Comparison of ENCODE assay signal across 20 cellular contexts in the genomic region with DNA sequence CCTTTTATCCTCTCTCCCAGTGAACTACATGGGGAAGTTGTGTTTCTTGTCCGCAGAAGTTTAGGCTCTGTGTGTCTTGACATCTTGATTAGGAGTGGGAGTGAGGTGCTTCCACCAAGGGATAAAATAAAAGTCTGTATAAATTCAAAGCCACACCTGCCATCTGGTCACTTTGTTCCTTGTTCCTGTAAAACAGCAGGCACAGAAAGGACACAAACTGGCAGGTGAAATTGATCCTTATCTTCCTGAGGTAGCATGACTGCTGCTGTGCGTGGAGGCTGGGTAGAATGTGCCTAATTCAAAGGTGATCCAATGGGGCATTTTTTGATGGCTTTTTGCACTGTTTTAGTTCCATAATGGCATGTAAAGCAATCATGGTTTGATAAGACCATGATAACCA.
DNase-seq lines count a peak whose midpoint lies in the region; ATAC-seq and TF ChIP-seq lines count a peak whose summit lies in the region.
"Had no signal": no experiment of that assay in that cellular context is flagged by ENCODE, and none has a peak within 500 bp of the region (broad histone marks: within the 10 kb centered on the region; RNA-seq: fewer than 3 reads in every experiment).

No MANE protein-coding gene starts in this region.

- no peaks in the 10 kb centered on the region for H3K4me1 ChIP-seq in mucosa of descending colon (ENCODE audit: low read depth)
- H3K4me1 ChIP-seq: BLaER1 treated with 17β-estradiol and CSF1 and Interleukin-3, amounts not matched to agents 10 nM and 100 nM had no signal

- no peaks in the 10 kb centered on the region for H3K9me3 ChIP-seq in mucosa of descending colon

- DNase-seq in NCI-H2171 treated with DMSO at 0.1 percent for 48 hours (lab: John Stamatoyannopoulos, UW) = peak; percentile 11
- no peak for DNase-seq in NCI-H2171 (lab: John Stamatoyannopoulos, UW)
- DNase-seq in HT-29 (ENCODE audit: low spot score) = peak; percentile 42
- peak; percentile 1 for DNase-seq in NCI-H524 treated with DMSO at 0.1 percent for 48 hours (lab: John Stamatoyannopoulos, UW)
- peak in 1 of 3 donors; percentile 66 for DNase-seq in mucosa of descending colon
- no peak for DNase-seq in EL
- DNase-seq: CD8-positive, alpha-beta memory T cell; GDM1; Karpas-422; MG63; NCI-H1048; NCI-H1694; NCI-H2081 treated with DMSO at 0.1 percent for 48 hours; NCI-H510A treated with DMSO at 0.1 percent for 48 hours; SHP77; T-cell; T-helper 9 cell had no signal

- TF ChIP-seq CTCF in mucosa of descending colon (IDR thresholded peaks at IDR 0.05) = no peak

- intact Hi-C loops in mucosa of descending colon (cut with DNase I, micrococcal nuclease) = no loop called here

- ATAC-seq in mucosa of descending colon (peak; percentile 94), HG02798 (IDR thresholded peaks at IDR 0.05; ENCODE audit: poor library complexity, unreplicated experiment) (no peak)
- ATAC-seq: T-cell had no signal

- H3K4me3 ChIP-seq in mucosa of descending colon = no peak overlapping the region
- H3K4me3 ChIP-seq: BLaER1 treated with 17β-estradiol and CSF1 and Interleukin-3, amounts not matched to agents 10 nM and 100 nM; MG63; SK-N-MC had no signal

- H3K36me3 ChIP-seq in mucosa of descending colon (ENCODE audit: low read depth) = no peaks in the 10 kb centered on the region
- H3K36me3 ChIP-seq: BLaER1 treated with 17β-estradiol and CSF1 and Interleukin-3, amounts not matched to agents 10 nM and 100 nM; MG63 had no signal

Comparison
In these comparisons a context has a peak if more than half of its experiments do, and no peak if none do; other contexts are left out.
1. DNase-seq: peak in NCI-H2171 treated with DMSO at 0.1 percent for 48 hours (single experiment), HT-29 (single experiment) and NCI-H524 treated with DMSO at 0.1 percent for 48 hours (single experiment); none in NCI-H2171 (single experiment) and EL (single experiment).